18 cellular contexts compared by ENCODE assay signal in the genomic region with DNA sequence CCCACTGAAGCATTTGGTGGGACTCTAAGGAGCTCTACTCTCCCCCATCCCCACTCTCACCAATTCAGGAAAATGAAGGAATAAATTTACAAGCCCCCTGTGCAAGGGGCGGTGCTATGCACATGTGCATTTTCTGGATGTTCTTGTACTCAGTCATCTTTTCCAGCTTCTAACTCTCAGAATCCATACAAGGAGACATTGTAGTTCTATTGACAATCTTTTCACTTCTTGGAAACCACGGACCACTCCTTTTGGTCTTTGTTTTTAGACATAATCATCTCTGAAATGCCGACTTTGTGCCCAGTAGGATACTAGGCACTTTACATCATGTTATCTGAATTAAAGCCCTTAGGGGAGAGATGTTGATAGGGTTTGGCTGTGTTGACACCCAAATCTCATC.
"Had no signal": no experiment of that assay in that cellular context is flagged by ENCODE, and none has a peak within 500 bp of the region (broad histone marks: within the 10 kb centered on the region; RNA-seq: fewer than 3 reads in every experiment).

No MANE protein-coding gene starts in this region.

- H3K4me2 ChIP-seq: KMS-11, SK-N-SH had no signal

- H3K27ac ChIP-seq: HL-60, KMS-11, SJSA1 had no signal

- DNase-seq: Kasumi-1, MM.1S, NCI-H1092 treated with DMSO at 0.1 percent for 48 hours, NCI-H1436, NCI-H187, NCI-H2029, NCI-H2171 treated with DMSO at 0.1 percent for 48 hours, NCI-H524, NCI-H69, NCI-H774, Right ventricle myocardium superior, RPMI8226, SIG-M5, SK-N-SH had no signal

- ATAC-seq: K562 had no signal

- H3K9me3 ChIP-seq: SJSA1, SK-N-SH had no signal

- H3K27me3 ChIP-seq: SJSA1 had no signal

- H3K9ac ChIP-seq: KMS-11, SK-N-SH had no signal

- H3K4me3 ChIP-seq: K562, SJSA1 had no signal
